23 cellular contexts compared by ENCODE assay signal in genomic region chr21:46597031-46597430, GRCh38. TPM values are rescaled to one million over a fixed set of nuclear protein-coding genes. Genes with fewer than 3 reads are reported as not detected.
"Had no signal": no experiment of that assay in that cellular context is flagged by ENCODE, and none has a peak within 500 bp of the region (broad histone marks: within the 10 kb centered on the region; RNA-seq: fewer than 3 reads in every experiment).

No MANE protein-coding gene starts in this region.

- H3K27ac ChIP-seq: coronary artery, esophagus muscularis mucosa, gastrocnemius medialis, left lung, lower lobe of right lung, neutrophil, sigmoid colon, skin epidermis, stomach had no signal

- H3K4me3 Mint-ChIP-seq: nephron, type B pancreatic cell had no signal

- H3K9me3 ChIP-seq: gastrocnemius medialis, neutrophil had no signal

- H3K27me3 Mint-ChIP-seq: type B pancreatic cell had no signal

- H3K27ac Mint-ChIP-seq: nephron, type B pancreatic cell had no signal

- H3K36me3 ChIP-seq: esophagus muscularis mucosa, gastrocnemius medialis, heart right ventricle, left lung, lower lobe of right lung, neutrophil, sigmoid colon, stomach had no signal

- ATAC-seq: gastrocnemius medialis, left lung had no signal

- H3K4me3 ChIP-seq: coronary artery, dorsolateral prefrontal cortex, esophagus muscularis mucosa, gastrocnemius medialis, heart right ventricle, left lung, lower lobe of right lung, sigmoid colon, skin epidermis, stomach had no signal

- DNase-seq: effector CD8-positive, alpha-beta T cell; gastrocnemius medialis; heart right ventricle; left lung; lower lobe of right lung; mesenchymal stem cell; midbrain; sigmoid colon; stimulated activated CD4-positive, alpha-beta T cell treated with anti-CD3 and anti-CD28 coated beads, Interleukin-12 subunit alpha, Interleukin-12 subunit beta, amount 100 ng/mL, for 4 hours; stimulated activated naive CD4-positive, alpha-beta T cell; stomach had no signal

RNA-seq across cellular contexts. Expression of gene S100B, which starts 7.9 kb away (rescaled TPM):
- total RNA-seq: chondrocyte, fibroblast of villous mesenchyme, osteocyte, pulmonary artery endothelial cell had no signal
- polyA plus RNA-seq: keratinocyte had no signal
